ENCODE assay signal across 19 cellular contexts in the genomic region with DNA sequence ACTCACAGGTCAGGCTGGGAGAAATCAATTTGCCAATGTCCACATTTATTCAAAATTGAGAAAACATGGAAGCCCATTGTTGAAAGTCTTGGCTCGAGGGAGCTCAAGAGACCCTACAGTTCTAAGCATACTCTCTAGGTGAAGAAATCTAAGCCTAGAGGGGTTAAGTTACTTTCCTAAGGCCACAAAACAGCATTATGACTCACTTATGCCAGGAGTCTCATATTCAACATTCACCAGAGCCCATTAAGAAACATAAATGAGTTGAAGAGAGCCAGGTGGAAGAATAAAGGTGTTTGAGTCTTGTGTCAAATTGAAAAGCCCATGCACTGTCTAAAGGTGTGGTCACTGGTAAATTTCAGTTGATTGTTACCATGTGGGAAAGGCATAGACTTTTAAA.
"Had no signal": no experiment of that assay in that cellular context is flagged by ENCODE, and none has a peak within 500 bp of the region (broad histone marks: within the 10 kb centered on the region; RNA-seq: fewer than 3 reads in every experiment).

No MANE protein-coding gene starts in this region.

- H3K36me3 Mint-ChIP-seq: immature natural killer cell, naive B cell had no signal

- H3K4me3 ChIP-seq: dorsolateral prefrontal cortex, gastrocnemius medialis, lung, psoas muscle, sigmoid colon, skin epidermis had no signal

- H3K27me3 ChIP-seq: gastrocnemius medialis, sigmoid colon had no signal

- DNase-seq: cortex of kidney; dorsolateral prefrontal cortex; effector CD8-positive, alpha-beta T cell; gastrocnemius medialis; immature natural killer cell; kidney; left cardiac atrium; left ventricle myocardium superior; mesendoderm; naive B cell; psoas muscle; sigmoid colon; stimulated activated CD4-positive, alpha-beta T cell treated with anti-CD3 and anti-CD28 coated beads, Interleukin-2, amount 100 ng/mL, for 24 hours; stimulated activated naive CD4-positive, alpha-beta T cell; trophoblast cell had no signal

- H3K9ac ChIP-seq: parathyroid adenoma had no signal

- H3K79me2 ChIP-seq: parathyroid adenoma had no signal

- H3K9me3 Mint-ChIP-seq: naive B cell, nephron had no signal

- H3K9me3 ChIP-seq: gastrocnemius medialis, psoas muscle, sigmoid colon had no signal

- H3K4me1 ChIP-seq: gastrocnemius medialis, psoas muscle had no signal

- H3K4me3 Mint-ChIP-seq: immature natural killer cell, naive B cell, nephron had no signal

- H3K4me1 Mint-ChIP-seq: immature natural killer cell, naive B cell had no signal

- ATAC-seq: gastrocnemius medialis, left cardiac atrium, left ventricle myocardium superior, psoas muscle had no signal

- H3K36me3 ChIP-seq: gastrocnemius medialis, sigmoid colon had no signal

- H3K27ac ChIP-seq: dorsolateral prefrontal cortex, gastrocnemius medialis, psoas muscle, sigmoid colon, skin epidermis had no signal

- H3K27ac Mint-ChIP-seq: immature natural killer cell, naive B cell, nephron had no signal
